ENCODE assay signal across 11 cellular contexts in the genomic region with DNA sequence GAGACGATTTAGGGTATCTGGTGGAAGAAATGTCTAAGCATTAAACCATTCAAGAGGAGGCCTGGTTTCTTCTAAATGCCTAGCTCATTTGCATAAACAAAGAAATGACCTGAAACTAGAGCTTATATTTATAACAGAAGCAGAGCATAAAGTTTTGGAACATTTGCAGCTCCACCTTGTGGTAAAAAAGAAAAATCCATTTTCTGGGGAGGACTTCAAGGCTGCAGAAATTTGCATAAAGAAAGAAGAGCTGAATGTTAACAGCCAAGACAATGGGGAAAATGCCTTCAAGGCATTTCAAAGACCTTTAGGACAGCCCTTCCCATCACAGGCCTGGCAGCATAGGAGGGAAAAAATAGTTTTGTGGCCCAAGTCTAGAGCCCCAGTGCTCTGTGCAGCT.
DNase-seq lines count a peak whose midpoint lies in the region; ATAC-seq and TF ChIP-seq lines count a peak whose summit lies in the region.
"Had no signal": no experiment of that assay in that cellular context is flagged by ENCODE, and none has a peak within 500 bp of the region (broad histone marks: within the 10 kb centered on the region; RNA-seq: fewer than 3 reads in every experiment).

No MANE protein-coding gene starts in this region.

- H3K4me3 Mint-ChIP-seq in activated T-cell treated with anti-CD3 and anti-CD28 coated beads, Interleukin-2, amount 50 U/mL, for 24 hours = no peak overlapping the region
- H3K4me3 Mint-ChIP-seq: activated CD8-positive, alpha-beta T cell treated with anti-CD3 and anti-CD28 coated beads, Interleukin-2, amount 10 ng/mL, durations not matched to agents 7 days and 5 days had no signal

- no peak overlapping the region for H3K9ac ChIP-seq in HCT116 (ENCODE audit: low read length)

- H3K4me1 ChIP-seq in A673 (ENCODE audit: insufficient read depth, low read length, poor library complexity, severe bottlenecking) = no peaks in the 10 kb centered on the region
- no peaks in the 10 kb centered on the region for H3K4me1 ChIP-seq in HCT116 (ENCODE audit: control insufficient read depth in 1 of 2, insufficient read depth in 2 of 2, low read length in 2 of 2)
- H3K4me1 ChIP-seq in RWPE2 (ENCODE audit: insufficient read depth, poor library complexity, severe bottlenecking) = no peaks in the 10 kb centered on the region
- no peaks in the 10 kb centered on the region for H3K4me1 ChIP-seq in mucosa of descending colon (ENCODE audit: low read depth)

- no peaks in the 10 kb centered on the region for H3K4me1 Mint-ChIP-seq in activated T-cell treated with anti-CD3 and anti-CD28 coated beads, Interleukin-2, amount 50 U/mL, for 24 hours (ENCODE audit: low read depth)

- H3K27ac Mint-ChIP-seq in activated T-cell treated with anti-CD3 and anti-CD28 coated beads, Interleukin-2, amount 50 U/mL, for 24 hours = no peak overlapping the region
- H3K27ac Mint-ChIP-seq: activated CD8-positive, alpha-beta T cell treated with anti-CD3 and anti-CD28 coated beads, Interleukin-2, amount 10 ng/mL, durations not matched to agents 7 days and 5 days had no signal

- intact Hi-C loops in A673 (cut with micrococcal nuclease; ENCODE audit: unreplicated experiment) (loop anchor here (10.0 kb wide), 1 partner anchor 591 kb away; no protein-coding TSS in a partner anchor), HCT116 (cut with micrococcal nuclease) (no loop called here), mucosa of descending colon (cut with DNase I, micrococcal nuclease) (no loop called here)

- no peaks in the 10 kb centered on the region for H3K36me3 ChIP-seq in A673 (ENCODE audit: insufficient read depth, low read length, poor library complexity, severe bottlenecking)
- no peaks in the 10 kb centered on the region for H3K36me3 ChIP-seq in HCT116 (ENCODE audit: control insufficient read depth in 1 of 2, insufficient read depth in 2 of 2, low read length in 2 of 2)
- H3K36me3 ChIP-seq in RWPE2 (ENCODE audit: low read depth) = no peaks in the 10 kb centered on the region
- H3K36me3 ChIP-seq in mucosa of descending colon (ENCODE audit: low read depth) = no peaks in the 10 kb centered on the region

- no peak for ATAC-seq in HCT116
- ATAC-seq in RWPE2 (ENCODE audit: low read depth) = peak; percentile 54; the same call in 2 of the 3 replicates
- ATAC-seq in mucosa of descending colon = no peak
- ATAC-seq: activated CD8-positive, alpha-beta T cell treated with anti-CD3 and anti-CD28 coated beads, Interleukin-2, amount 10 ng/mL, durations not matched to agents 7 days and 5 days had no signal

- BruUV-seq in A673 (replicated peaks; lab: Mats Ljungman, UMichigan) = no TSS peak
- BruUV-seq in HCT116 (replicated peaks; lab: Mats Ljungman, UMichigan) = no TSS peak

- H3K27me3 ChIP-seq in A673 (replicated peaks; ENCODE audit: insufficient read depth, low read depth, low read length, poor library complexity) (no peaks in the 10 kb centered on the region), HCT116 (ENCODE audit: insufficient read depth, low read length) (no peaks in the 10 kb centered on the region), RWPE2 (ENCODE audit: insufficient read depth, poor library complexity, severe bottlenecking) (no peaks in the 10 kb centered on the region)

- TF ChIP-seq POLR2A in HCT116 (IDR thresholded peaks at IDR 0.05; ENCODE audit: borderline replicate concordance, extremely low read depth, insufficient read depth, insufficient read length) = no peak

- H3K27ac ChIP-seq in A673 (ENCODE audit: low read depth, low read length, poor library complexity, severe bottlenecking) (no peak overlapping the region), HCT116 (ENCODE audit: low read depth, low read length) (no peak overlapping the region), RWPE2 (ENCODE audit: poor library complexity, severe bottlenecking) (no peak overlapping the region)

- RAD21 ChIA-PET in HCT116 (lab: Charles Lee; ENCODE audit: low non-redundant PET in 1 of 2, low total read pairs in 2 of 2, uncharacterized antibody in 2 of 2, unreplicated experiment in 2 of 2) = no interaction called here

- CTCF ChIA-PET in A673 (lab: Charles Lee) = interaction anchor here (1.0 kb wide), 1 partner anchor 1881 kb away, joined by 3 read pairs; no protein-coding TSS in a partner anchor
- CTCF ChIA-PET in HCT116 (lab: Charles Lee) = interaction anchor here (1.0 to 1.3 kb wide), 3 partner anchors 57 to 1860 kb away, joined by 3 to 4 read pairs (median 4); no protein-coding TSS in a partner anchor

- H3K27me3 Mint-ChIP-seq in activated T-cell treated with anti-CD3 and anti-CD28 coated beads, Interleukin-2, amount 50 U/mL, for 24 hours = no peaks in the 10 kb centered on the region

- no peaks in the 10 kb centered on the region for H3K36me3 Mint-ChIP-seq in activated T-cell treated with anti-CD3 and anti-CD28 coated beads, Interleukin-2, amount 50 U/mL, for 24 hours (ENCODE audit: low read depth)

- POLR2A ChIA-PET in A673 (lab: Charles Lee; ENCODE audit: low non-redundant PET) (no interaction called here), HCT116 (lab: Charles Lee) (no interaction called here)

- peaks cover 7% of the 10 kb centered on the region for H3K9me3 Mint-ChIP-seq in activated T-cell treated with anti-CD3 and anti-CD28 coated beads, Interleukin-2, amount 50 U/mL, for 24 hours

- no peaks in the 10 kb centered on the region for H4K20me1 ChIP-seq in HCT116 (ENCODE audit: insufficient read depth)

- H2AFZ ChIP-seq in HCT116 (ENCODE audit: low read depth, low read length, poor library complexity, severe bottlenecking) = no peak overlapping the region

- no peaks in the 10 kb centered on the region for H3K9me3 ChIP-seq in A673 (ENCODE audit: low read depth, low read length, poor library complexity, severe bottlenecking)
- no peaks in the 10 kb centered on the region; a peak in 2 of 4 replicates for H3K9me3 ChIP-seq in HCT116 (ENCODE audit: control insufficient read depth in 1 of 2, insufficient read depth in 1 of 2, low read depth in 1 of 2, low read length in 2 of 2)
- H3K9me3 ChIP-seq in RWPE2 (ENCODE audit: severe bottlenecking) = no peaks in the 10 kb centered on the region
- H3K9me3 ChIP-seq in mucosa of descending colon = peaks cover 29% of the 10 kb centered on the region

- H3K79me2 ChIP-seq in HCT116 (ENCODE audit: insufficient read depth, low read length) = no peaks in the 10 kb centered on the region

- no peak overlapping the region for H3K4me2 ChIP-seq in HCT116 (ENCODE audit: low read length)

- H3K9me2 ChIP-seq in HCT116 (ENCODE audit: insufficient read depth) = no peaks in the 10 kb centered on the region

- H3K4me3 ChIP-seq in A673 (ENCODE audit: low read depth, low read length, poor library complexity, severe bottlenecking) (no peak overlapping the region), HCT116 (replicated peaks in 1 of 2; ENCODE audit: low read depth in 1 of 2, low read length in 2 of 2) (no peak overlapping the region), RWPE2 (ENCODE audit: severe bottlenecking) (no peak overlapping the region), mucosa of descending colon (no peak overlapping the region)

- TF ChIP-seq CTCF in A673 (conservative IDR thresholded peaks at IDR 0.05; ENCODE audit: low read depth, low read length) (peak; percentile 39), HCT116 (IDR thresholded peaks at IDR 0.05 in 2 of 3, conservative IDR thresholded peaks at IDR 0.05 in 1 of 3; ENCODE audit: borderline replicate concordance in 1 of 3, insufficient read depth in 1 of 3, low read depth in 2 of 3, low read length in 2 of 3) (peak in 1 of 3 experiments; percentile 36; a peak in 2 of 6 replicates), RWPE2 (IDR thresholded peaks at IDR 0.05; ENCODE audit: poor library complexity, severe bottlenecking) (peak; percentile 61), mucosa of descending colon (IDR thresholded peaks at IDR 0.05) (no peak)

- TF ChIP-seq RAD21 in HCT116 (IDR thresholded peaks at IDR 0.05; ENCODE audit: low read depth) = peak; percentile 8; the same call in 1 of the 2 replicates

- DNase-seq in A673 (ENCODE audit: low spot score) = peak; percentile 21
- DNase-seq in HCT116 (ENCODE audit: low read depth, low spot score) = no peak
- DNase-seq in RWPE2 (ENCODE audit: low spot score) = no peak
- DNase-seq in inferior parietal cortex (ENCODE audit: extremely low spot score) = peak; percentile 36
- DNase-seq in mucosa of descending colon = no peak
- no peak for DNase-seq in AG20443 (ENCODE audit: low spot score)
- DNase-seq in activated T-cell treated with anti-CD3 and anti-CD28 coated beads, Interleukin-2, amount 50 U/mL, for 24 hours = no peak
- DNase-seq in activated CD4-positive, alpha-beta T cell treated with anti-CD3 and anti-CD28 coated beads, Interleukin-2, amount 50 U/mL, for 1 hour = no peak
- DNase-seq: activated CD8-positive, alpha-beta T cell treated with anti-CD3 and anti-CD28 coated beads, Interleukin-2, amount 10 ng/mL, durations not matched to agents 7 days and 5 days; IMR-90; substantia nigra had no signal

TF ChIP-seq in HCT116, 20 proteins besides CTCF, POLR2A, EP300 and RAD21 (continues in another document):
- TF ChIP-seq SRF (IDR thresholded peaks at IDR 0.05; ENCODE audit: low read depth) (no peak), EGR1 (IDR thresholded peaks at IDR 0.05; ENCODE audit: low read depth) (no peak), ZNF274 (IDR thresholded peaks at IDR 0.05; ENCODE audit: low read depth, low read length) (no peak), SP1 (IDR thresholded peaks at IDR 0.05; ENCODE audit: low read depth) (no peak), CBX3 (IDR thresholded peaks at IDR 0.05; ENCODE audit: low read depth) (no peak), FOSL1 (IDR thresholded peaks at IDR 0.05; ENCODE audit: low read depth) (no peak)
- TF ChIP-seq, protein P1, sequence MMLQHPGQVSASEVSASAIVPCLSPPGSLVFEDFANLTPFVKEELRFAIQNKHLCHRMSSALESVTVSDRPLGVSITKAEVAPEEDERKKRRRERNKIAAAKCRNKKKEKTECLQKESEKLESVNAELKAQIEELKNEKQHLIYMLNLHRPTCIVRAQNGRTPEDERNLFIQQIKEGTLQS (IDR thresholded peaks at IDR 0.05) = no peak
- TF ChIP-seq, protein P2, sequence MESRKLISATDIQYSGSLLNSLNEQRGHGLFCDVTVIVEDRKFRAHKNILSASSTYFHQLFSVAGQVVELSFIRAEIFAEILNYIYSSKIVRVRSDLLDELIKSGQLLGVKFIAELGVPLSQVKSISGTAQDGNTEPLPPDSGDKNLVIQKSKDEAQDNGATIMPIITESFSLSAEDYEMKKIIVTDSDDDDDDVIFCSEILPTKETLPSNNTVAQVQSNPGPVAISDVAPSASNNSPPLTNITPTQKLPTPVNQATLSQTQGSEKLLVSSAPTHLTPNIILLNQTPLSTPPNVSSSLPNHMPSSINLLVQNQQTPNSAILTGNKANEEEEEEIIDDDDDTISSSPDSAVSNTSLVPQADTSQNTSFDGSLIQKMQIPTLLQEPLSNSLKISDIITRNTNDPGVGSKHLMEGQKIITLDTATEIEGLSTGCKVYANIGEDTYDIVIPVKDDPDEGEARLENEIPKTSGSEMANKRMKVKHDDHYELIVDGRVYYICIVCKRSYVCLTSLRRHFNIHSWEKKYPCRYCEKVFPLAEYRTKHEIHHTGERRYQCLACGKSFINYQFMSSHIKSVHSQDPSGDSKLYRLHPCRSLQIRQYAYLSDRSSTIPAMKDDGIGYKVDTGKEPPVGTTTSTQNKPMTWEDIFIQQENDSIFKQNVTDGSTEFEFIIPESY (IDR thresholded peaks at IDR 0.05; ENCODE audit: extremely low read depth, insufficient replicate concordance, low read length) = no peak

Comparison
In these comparisons a context has a peak if more than half of its experiments do, and no peak if none do; other contexts are left out.
1. DNase-seq: peak in A673 (single experiment) and inferior parietal cortex (single experiment); none in HCT116 (single experiment), RWPE2 (single experiment), mucosa of descending colon (0 of 3), AG20443 (single experiment), activated T-cell treated with anti-CD3 and anti-CD28 coated beads, Interleukin-2, amount 50 U/mL, for 24 hours (single experiment) and activated CD4-positive, alpha-beta T cell treated with anti-CD3 and anti-CD28 coated beads, Interleukin-2, amount 50 U/mL, for 1 hour (single experiment).